In the genomic region with DNA sequence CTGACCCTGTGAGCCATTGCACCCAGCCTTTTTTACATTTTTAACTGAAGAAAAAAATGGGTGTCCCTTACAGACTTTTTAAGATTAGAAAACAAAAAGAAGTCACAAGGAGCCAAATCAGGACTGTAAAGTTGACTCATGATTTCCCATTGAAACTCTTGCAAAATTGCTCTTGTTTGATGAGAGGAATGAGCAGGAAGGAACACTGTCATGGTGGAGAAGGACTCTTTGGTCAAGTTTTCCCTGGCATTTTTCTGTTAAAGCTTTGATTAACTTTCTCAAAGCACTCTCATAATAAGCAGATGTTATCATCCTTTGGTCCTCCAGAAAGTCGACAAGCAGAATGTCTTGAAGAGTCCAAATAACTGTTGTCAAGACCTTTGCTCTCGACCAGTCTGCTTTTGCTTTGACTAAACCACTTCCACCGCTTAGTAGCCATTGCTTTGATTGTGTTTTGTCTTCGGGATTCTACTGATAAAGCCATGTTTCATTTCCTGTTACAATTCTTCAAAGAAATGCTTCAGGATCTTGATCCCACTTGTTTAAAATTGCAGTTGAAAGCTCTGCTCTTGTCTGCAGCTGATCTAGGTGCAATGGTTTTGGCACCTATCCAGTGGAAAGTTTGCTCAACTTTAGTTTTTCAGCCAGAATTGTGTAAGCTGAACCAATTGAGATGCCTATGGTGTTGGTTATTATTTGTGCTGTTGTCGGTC, we compare ENCODE assay signal across 2 cellular contexts.
TF ChIP-seq lines count a peak whose summit lies in the region.

No MANE protein-coding gene starts in this region.

TF ChIP-seq in SK-N-SH, 30 proteins besides CTCF, POLR2A, EP300 and RAD21 (continued from another document):
- TF ChIP-seq, protein P1, sequence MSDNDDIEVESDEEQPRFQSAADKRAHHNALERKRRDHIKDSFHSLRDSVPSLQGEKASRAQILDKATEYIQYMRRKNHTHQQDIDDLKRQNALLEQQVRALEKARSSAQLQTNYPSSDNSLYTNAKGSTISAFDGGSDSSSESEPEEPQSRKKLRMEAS (IDR thresholded peaks at IDR 0.05; ENCODE audit: low read depth) = no peak
- TF ChIP-seq, protein P2, sequence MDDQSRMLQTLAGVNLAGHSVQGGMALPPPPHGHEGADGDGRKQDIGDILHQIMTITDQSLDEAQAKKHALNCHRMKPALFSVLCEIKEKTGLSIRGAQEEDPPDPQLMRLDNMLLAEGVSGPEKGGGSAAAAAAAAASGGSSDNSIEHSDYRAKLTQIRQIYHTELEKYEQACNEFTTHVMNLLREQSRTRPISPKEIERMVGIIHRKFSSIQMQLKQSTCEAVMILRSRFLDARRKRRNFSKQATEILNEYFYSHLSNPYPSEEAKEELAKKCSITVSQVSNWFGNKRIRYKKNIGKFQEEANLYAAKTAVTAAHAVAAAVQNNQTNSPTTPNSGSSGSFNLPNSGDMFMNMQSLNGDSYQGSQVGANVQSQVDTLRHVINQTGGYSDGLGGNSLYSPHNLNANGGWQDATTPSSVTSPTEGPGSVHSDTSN (IDR thresholded peaks at IDR 0.05) = peak; percentile 26; the same call in 1 of the 2 replicates

TF ChIP-seq in SK-N-SH treated with all-trans-retinoic acid at 6 μM for 48 hours, 23 proteins besides CTCF, POLR2A, EP300 and RAD21 (continued from another document):
- TF ChIP-seq, protein P3, sequence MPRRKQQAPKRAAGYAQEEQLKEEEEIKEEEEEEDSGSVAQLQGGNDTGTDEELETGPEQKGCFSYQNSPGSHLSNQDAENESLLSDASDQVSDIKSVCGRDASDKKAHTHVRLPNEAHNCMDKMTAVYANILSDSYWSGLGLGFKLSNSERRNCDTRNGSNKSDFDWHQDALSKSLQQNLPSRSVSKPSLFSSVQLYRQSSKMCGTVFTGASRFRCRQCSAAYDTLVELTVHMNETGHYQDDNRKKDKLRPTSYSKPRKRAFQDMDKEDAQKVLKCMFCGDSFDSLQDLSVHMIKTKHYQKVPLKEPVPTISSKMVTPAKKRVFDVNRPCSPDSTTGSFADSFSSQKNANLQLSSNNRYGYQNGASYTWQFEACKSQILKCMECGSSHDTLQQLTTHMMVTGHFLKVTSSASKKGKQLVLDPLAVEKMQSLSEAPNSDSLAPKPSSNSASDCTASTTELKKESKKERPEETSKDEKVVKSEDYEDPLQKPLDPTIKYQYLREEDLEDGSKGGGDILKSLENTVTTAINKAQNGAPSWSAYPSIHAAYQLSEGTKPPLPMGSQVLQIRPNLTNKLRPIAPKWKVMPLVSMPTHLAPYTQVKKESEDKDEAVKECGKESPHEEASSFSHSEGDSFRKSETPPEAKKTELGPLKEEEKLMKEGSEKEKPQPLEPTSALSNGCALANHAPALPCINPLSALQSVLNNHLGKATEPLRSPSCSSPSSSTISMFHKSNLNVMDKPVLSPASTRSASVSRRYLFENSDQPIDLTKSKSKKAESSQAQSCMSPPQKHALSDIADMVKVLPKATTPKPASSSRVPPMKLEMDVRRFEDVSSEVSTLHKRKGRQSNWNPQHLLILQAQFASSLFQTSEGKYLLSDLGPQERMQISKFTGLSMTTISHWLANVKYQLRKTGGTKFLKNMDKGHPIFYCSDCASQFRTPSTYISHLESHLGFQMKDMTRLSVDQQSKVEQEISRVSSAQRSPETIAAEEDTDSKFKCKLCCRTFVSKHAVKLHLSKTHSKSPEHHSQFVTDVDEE (CRISPR knock-in tag; IDR thresholded peaks at IDR 0.05) = no peak
- TF ChIP-seq ZNF70 (CRISPR knock-in tag; IDR thresholded peaks at IDR 0.05) (no peak), PPARA (CRISPR knock-in tag; IDR thresholded peaks at IDR 0.05; ENCODE audit: borderline replicate concordance) (no peak), ZFP30 (CRISPR knock-in tag; IDR thresholded peaks at IDR 0.05) (no peak), ZFP3 (CRISPR knock-in tag; IDR thresholded peaks at IDR 0.05) (no peak), CSDC2 (CRISPR knock-in tag; IDR thresholded peaks at IDR 0.05) (no peak), TOX (CRISPR knock-in tag; IDR thresholded peaks at IDR 0.05; ENCODE audit: borderline replicate concordance) (no peak), ARNTL (CRISPR knock-in tag; IDR thresholded peaks at IDR 0.05; ENCODE audit: borderline replicate concordance, low read depth) (no peak), BACH2 (CRISPR knock-in tag; IDR thresholded peaks at IDR 0.05; ENCODE audit: borderline replicate concordance) (no peak), RARB (CRISPR knock-in tag; IDR thresholded peaks at IDR 0.05) (no peak), ISL1 (CRISPR knock-in tag; IDR thresholded peaks at IDR 0.05) (no peak), TCF4 (CRISPR knock-in tag; IDR thresholded peaks at IDR 0.05; ENCODE audit: borderline replicate concordance) (no peak), ZC3H10 (CRISPR knock-in tag; IDR thresholded peaks at IDR 0.05) (no peak), ZNF8 (CRISPR knock-in tag; IDR thresholded peaks at IDR 0.05) (no peak), SNAI2 (CRISPR knock-in tag; IDR thresholded peaks at IDR 0.05) (no peak), OSR1 (CRISPR knock-in tag; IDR thresholded peaks at IDR 0.05) (no peak), ESRRG (CRISPR knock-in tag; IDR thresholded peaks at IDR 0.05) (no peak)
- TF ChIP-seq, protein P4, sequence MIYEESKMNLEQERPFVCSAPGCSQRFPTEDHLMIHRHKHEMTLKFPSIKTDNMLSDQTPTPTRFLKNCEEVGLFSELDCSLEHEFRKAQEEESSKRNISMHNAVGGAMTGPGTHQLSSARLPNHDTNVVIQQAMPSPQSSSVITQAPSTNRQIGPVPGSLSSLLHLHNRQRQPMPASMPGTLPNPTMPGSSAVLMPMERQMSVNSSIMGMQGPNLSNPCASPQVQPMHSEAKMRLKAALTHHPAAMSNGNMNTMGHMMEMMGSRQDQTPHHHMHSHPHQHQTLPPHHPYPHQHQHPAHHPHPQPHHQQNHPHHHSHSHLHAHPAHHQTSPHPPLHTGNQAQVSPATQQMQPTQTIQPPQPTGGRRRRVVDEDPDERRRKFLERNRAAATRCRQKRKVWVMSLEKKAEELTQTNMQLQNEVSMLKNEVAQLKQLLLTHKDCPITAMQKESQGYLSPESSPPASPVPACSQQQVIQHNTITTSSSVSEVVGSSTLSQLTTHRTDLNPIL (CRISPR knock-in tag; IDR thresholded peaks at IDR 0.05; ENCODE audit: low read depth) = no peak
- TF ChIP-seq, protein P5, sequence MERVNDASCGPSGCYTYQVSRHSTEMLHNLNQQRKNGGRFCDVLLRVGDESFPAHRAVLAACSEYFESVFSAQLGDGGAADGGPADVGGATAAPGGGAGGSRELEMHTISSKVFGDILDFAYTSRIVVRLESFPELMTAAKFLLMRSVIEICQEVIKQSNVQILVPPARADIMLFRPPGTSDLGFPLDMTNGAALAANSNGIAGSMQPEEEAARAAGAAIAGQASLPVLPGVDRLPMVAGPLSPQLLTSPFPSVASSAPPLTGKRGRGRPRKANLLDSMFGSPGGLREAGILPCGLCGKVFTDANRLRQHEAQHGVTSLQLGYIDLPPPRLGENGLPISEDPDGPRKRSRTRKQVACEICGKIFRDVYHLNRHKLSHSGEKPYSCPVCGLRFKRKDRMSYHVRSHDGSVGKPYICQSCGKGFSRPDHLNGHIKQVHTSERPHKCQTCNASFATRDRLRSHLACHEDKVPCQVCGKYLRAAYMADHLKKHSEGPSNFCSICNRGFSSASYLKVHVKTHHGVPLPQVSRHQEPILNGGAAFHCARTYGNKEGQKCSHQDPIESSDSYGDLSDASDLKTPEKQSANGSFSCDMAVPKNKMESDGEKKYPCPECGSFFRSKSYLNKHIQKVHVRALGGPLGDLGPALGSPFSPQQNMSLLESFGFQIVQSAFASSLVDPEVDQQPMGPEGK (CRISPR knock-in tag; IDR thresholded peaks at IDR 0.05; ENCODE audit: borderline replicate concordance) = no peak
